In the genomic region with DNA sequence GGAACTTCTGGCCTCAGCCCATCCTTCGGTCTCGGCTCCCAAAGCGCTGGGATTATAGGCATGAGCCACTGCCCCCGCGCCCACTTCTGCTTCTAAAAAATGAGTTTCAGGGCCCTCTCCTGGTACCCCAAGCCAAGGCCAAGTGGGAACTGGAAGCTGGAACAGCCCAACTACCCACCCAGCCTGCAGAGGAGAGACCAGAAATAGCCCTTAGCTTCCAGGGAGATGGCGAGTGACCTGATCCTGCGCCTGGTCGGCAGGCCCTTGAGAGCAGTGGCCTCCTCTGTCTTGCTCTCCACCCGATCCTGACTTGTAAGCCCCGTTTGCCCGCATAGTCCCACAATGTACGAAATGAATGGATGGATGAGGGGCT, we compare ENCODE assay signal across 8 cellular contexts. TPM values are rescaled to one million over a fixed set of nuclear protein-coding genes. Genes with fewer than 3 reads are reported as not detected.
A peak's percentile ranks its signal among the peaks of the same experiment; 100 is the strongest.
DNase-seq lines count a peak whose midpoint lies in the region; ATAC-seq, FAIRE-seq and TF ChIP-seq lines count a peak whose summit lies in the region.

No MANE protein-coding gene starts in this region.

- no peak overlapping the region for H3K27ac ChIP-seq in CD8-positive, alpha-beta T cell (ENCODE audit: low read depth, low read length)
- H3K27ac ChIP-seq in PC-3 (ENCODE audit: low read length) (peak overlapping the region; percentile 95), foreskin keratinocyte (peak overlapping the region; percentile 100), prostate gland (peak overlapping the region; percentile 94 to 99)

- H3K4me1 Mint-ChIP-seq in CD8-positive, alpha-beta T cell (ENCODE audit: low read depth), result peaks cover 5% of the 10 kb centered on the region

- peaks cover 6% of the 10 kb centered on the region for H3K4me1 ChIP-seq in CD8-positive, alpha-beta T cell (ENCODE audit: insufficient read depth, low read length)
- H3K4me1 ChIP-seq in PC-3 (ENCODE audit: insufficient read depth, low read length), result peaks cover 55% of the 10 kb centered on the region
- peaks cover 27% of the 10 kb centered on the region for H3K4me1 ChIP-seq in foreskin keratinocyte
- peaks cover 20% of the 10 kb centered on the region for H3K4me1 ChIP-seq in prostate gland (replicated peaks)

- H3K79me2 ChIP-seq in PC-3 (ENCODE audit: low read length), result no peaks in the 10 kb centered on the region

- no peaks in the 10 kb centered on the region for H3K9me3 Mint-ChIP-seq in CD8-positive, alpha-beta T cell

- 93% methylated on average over 12 of the region's 12 CpGs for WGBS in prostate gland

- H3K9me2 ChIP-seq in PC-3 (replicated peaks; ENCODE audit: low read length), result no peaks in the 10 kb centered on the region

- no peak overlapping the region for H3K27ac Mint-ChIP-seq in CD8-positive, alpha-beta T cell

- DNase-seq in CD8-positive, alpha-beta T cell, result no peak
- DNase-seq in PC-3 (no peak), foreskin keratinocyte (no peak), prostate gland (ENCODE audit: low spot score) (no peak), HTR-8/SVneo (ENCODE audit: insufficient read length, low spot score) (no peak), NCI-H2196 (lab: John Stamatoyannopoulos, UW; ENCODE audit: unreplicated experiment) (no peak), NCI-H2171 treated with DMSO at 0.1 percent for 48 hours (lab: John Stamatoyannopoulos, UW) (no peak), NK-92 (lab: John Stamatoyannopoulos, UW; ENCODE audit: unreplicated experiment) (no peak)

- H3K4me3 Mint-ChIP-seq in CD8-positive, alpha-beta T cell, result peak overlapping the region; percentile 26

- CTCF ChIA-PET in CD8-positive, alpha-beta T cell (lab: Charles Lee), result interaction anchor here (0.6 to 10.3 kb wide), 34 partner anchors 8 to 867 kb away, joined by 3 to 185 read pairs (median 4); a partner anchor contains a TSS
- CTCF ChIA-PET in PC-3 (lab: Charles Lee), result interaction anchor here (0.6 to 4.4 kb wide), 9 partner anchors 49 to 212 kb away, joined by 3 to 31 read pairs (median 5); no protein-coding TSS in a partner anchor

- POLR2A ChIA-PET in CD8-positive, alpha-beta T cell (lab: Charles Lee), result interaction anchor here (0.7 to 1.3 kb wide), 3 partner anchors 84 to 226 kb away, joined by 3 to 5 read pairs (median 4); no protein-coding TSS in a partner anchor
- POLR2A ChIA-PET in PC-3 (lab: Charles Lee; ENCODE audit: unreplicated experiment), result interaction anchor here (0.5 to 1.8 kb wide), 7 partner anchors 16 to 1658 kb away, joined by 3 to 15 read pairs (median 3); no protein-coding TSS in a partner anchor

- H3F3A ChIP-seq in PC-3 (ENCODE audit: low read length, unreplicated experiment), result no peaks in the 10 kb centered on the region

- FAIRE-seq in HTR-8/SVneo (lab: Jason Lieb, UNC), result no peak

- no peaks in the 10 kb centered on the region for H3K27me3 ChIP-seq in CD8-positive, alpha-beta T cell (ENCODE audit: insufficient read depth, low read length)
- H3K27me3 ChIP-seq in PC-3 (ENCODE audit: low read length) (no peaks in the 10 kb centered on the region), foreskin keratinocyte (no peaks in the 10 kb centered on the region), prostate gland (replicated peaks; ENCODE audit: insufficient read depth) (no peaks in the 10 kb centered on the region)

- no peak overlapping the region for H2AFZ ChIP-seq in PC-3 (ENCODE audit: low read length)

- H4K20me1 ChIP-seq in PC-3 (ENCODE audit: low read length), result no peaks in the 10 kb centered on the region

- peak overlapping the region; percentile 76 for H3K4me2 ChIP-seq in PC-3 (ENCODE audit: low read length)

- no peak for TF ChIP-seq CTCF in CD8-positive, alpha-beta T cell (IDR thresholded peaks at IDR 0.05)
- no peak for TF ChIP-seq CTCF in PC-3 (conservative IDR thresholded peaks at IDR 0.05; ENCODE audit: low read depth, low read length)
- no peak for TF ChIP-seq CTCF in foreskin keratinocyte (conservative IDR thresholded peaks at IDR 0.05)
- TF ChIP-seq CTCF in prostate gland (IDR thresholded peaks at IDR 0.05), result no peak

- intact Hi-C loops in CD8-positive, alpha-beta T cell (cut with DNase I, micrococcal nuclease), result loop anchor here in 1 of 2 experiments (5.0 kb wide), 1 partner anchor 47 kb away; no protein-coding TSS in a partner anchor
- intact Hi-C loops in PC-3 (cut with micrococcal nuclease), result no loop called here
- intact Hi-C loops in prostate gland (cut with DNase I), result loop anchor here (5.0 kb wide), 1 partner anchor 47 kb away; no protein-coding TSS in a partner anchor

- TSS peak; percentile 66 for BruUV-seq in PC-3 (replicated peaks; lab: Mats Ljungman, UMichigan)

- H3K27me3 Mint-ChIP-seq in CD8-positive, alpha-beta T cell (ENCODE audit: low read depth), result peaks cover 27% of the 10 kb centered on the region

- H3K9ac ChIP-seq in PC-3 (ENCODE audit: low read length), result peak overlapping the region; percentile 70

- ATAC-seq in CD8-positive, alpha-beta T cell, result no peak
- ATAC-seq in PC-3 (no peak), foreskin keratinocyte (no peak)

- H3K36me3 ChIP-seq in CD8-positive, alpha-beta T cell (ENCODE audit: insufficient read depth, low read length), result no peaks in the 10 kb centered on the region
- H3K36me3 ChIP-seq in PC-3 (ENCODE audit: low read depth, low read length) (no peaks in the 10 kb centered on the region), prostate gland (no peaks in the 10 kb centered on the region)

- no peak overlapping the region for H3K4me3 ChIP-seq in CD8-positive, alpha-beta T cell (ENCODE audit: low read depth, low read length)
- peak overlapping the region; percentile 50; the same call in 1 of the 2 replicates for H3K4me3 ChIP-seq in PC-3 (ENCODE audit: low read length)
- no peak overlapping the region for H3K4me3 ChIP-seq in prostate gland

- no peak for TF ChIP-seq POLR2A in prostate gland (IDR thresholded peaks at IDR 0.05)

- no peaks in the 10 kb centered on the region for H3K9me3 ChIP-seq in CD8-positive, alpha-beta T cell (ENCODE audit: low read length)
- no peaks in the 10 kb centered on the region for H3K9me3 ChIP-seq in PC-3 (ENCODE audit: low read length)
- H3K9me3 ChIP-seq in prostate gland, result no peaks in the 10 kb centered on the region

- H3K36me3 Mint-ChIP-seq in CD8-positive, alpha-beta T cell, result no peaks in the 10 kb centered on the region

RNA-seq across cellular contexts. Expression of a gene that starts 31.2 kb away (rescaled TPM):
- total RNA-seq in CD8-positive, alpha-beta T cell, result not detected
- total RNA-seq in PC-3 (2014; rRNA removed) (18.0 and 18.4 TPM in 2 replicates), foreskin keratinocyte (3.3 and 4.5 TPM in 2 replicates), prostate gland (1 to 10 TPM; 4.6 to 6.2 TPM)
- polyA plus RNA-seq in foreskin keratinocyte, result 3.5 and 3.6 TPM in 2 replicates
